Comparison of ENCODE assay signal across 19 cellular contexts in genomic region chr5:39555788-39556187, GRCh38.
"Had no signal": no experiment of that assay in that cellular context is flagged by ENCODE, and none has a peak within 500 bp of the region (broad histone marks: within the 10 kb centered on the region; RNA-seq: fewer than 3 reads in every experiment).

No MANE protein-coding gene starts in this region.

- H3K36me3 ChIP-seq: esophagus squamous epithelium, stomach had no signal

- H3K9me3 ChIP-seq: esophagus squamous epithelium, stomach, testis had no signal

- FAIRE-seq: colon, endothelial cell of umbilical vein had no signal

- H3K27me3 ChIP-seq: esophagus squamous epithelium, testis had no signal

- H3K4me1 ChIP-seq: esophagus squamous epithelium, stomach, testis had no signal

- ATAC-seq: activated CD8-positive, alpha-beta T cell treated with anti-CD3 and anti-CD28 coated beads, Interleukin-2, amount 10 ng/mL, durations not matched to agents 7 days and 5 days had no signal

- H3K27ac ChIP-seq: esophagus squamous epithelium, stomach, testis had no signal

- H3K4me3 ChIP-seq: esophagus squamous epithelium, stomach, testis had no signal

- DNase-seq: activated CD4-positive, alpha-beta T cell treated with anti-CD3 and anti-CD28 coated beads, Interleukin-2, amount 10 ng/mL, durations not matched to agents 24 days and 14 days; activated CD4-positive, CD25-positive, alpha-beta regulatory T cell; activated CD8-positive, alpha-beta memory T cell treated with anti-CD3 and anti-CD28 coated beads, Interleukin-2, amount 50 U/mL, for 4 hours; activated CD8-positive, alpha-beta T cell treated with anti-CD3 and anti-CD28 coated beads, Interleukin-2, amount 10 ng/mL, durations not matched to agents 7 days and 5 days; activated gamma-delta T cell; activated T-cell treated with anti-CD3 and anti-CD28 coated beads, Interleukin-2, amount 50 U/mL, for 48 hours; amniotic stem cell; caudate nucleus; effector CD4-positive, alpha-beta T cell; esophagus squamous epithelium; hypothalamus; nephron progenitor cell; occipital lobe; stimulated activated CD4-positive, alpha-beta T cell treated with anti-CD3 and anti-CD28 coated beads, Interleukin-12 subunit alpha, Interleukin-12 subunit beta, amount 100 ng/mL, for 4 hours; stimulated activated CD4-positive, alpha-beta T cell treated with anti-CD3 and anti-CD28 coated beads, Interleukin-2, amount 100 ng/mL, for 24 hours; stomach; testis had no signal
